ENCODE assay signal across 23 cellular contexts in genomic region chr9:114246558-114246957, GRCh38.
DNase-seq lines count a peak whose midpoint lies in the region; ATAC-seq and TF ChIP-seq lines count a peak whose summit lies in the region.
"Had no signal": no experiment of that assay in that cellular context is flagged by ENCODE, and none has a peak within 500 bp of the region (broad histone marks: within the 10 kb centered on the region; RNA-seq: fewer than 3 reads in every experiment).

No MANE protein-coding gene starts in this region.

- H3K4me3 Mint-ChIP-seq in WTC11: no peak overlapping the region
- H3K4me3 Mint-ChIP-seq: B cell; CD4-positive, CD25-positive, alpha-beta regulatory T cell; IgD-negative memory B cell had no signal

- TF ChIP-seq CTCF in AG09309 (IDR thresholded peaks at IDR 0.05; ENCODE audit: control insufficient read depth, insufficient read depth, low read depth, low read length, missing control alignments) (no peak), WTC11 (IDR thresholded peaks at IDR 0.05) (no peak)

- ATAC-seq in WTC11: no peak

- peaks cover 9% of the 10 kb centered on the region for H3K4me1 Mint-ChIP-seq in WTC11
- H3K4me1 Mint-ChIP-seq: B cell; CD4-positive, CD25-positive, alpha-beta regulatory T cell; IgD-negative memory B cell had no signal

- no peak overlapping the region for H3K4me3 ChIP-seq in AG09309 (ENCODE audit: control insufficient read depth, low read depth, low read length)
- H3K4me3 ChIP-seq: MG63, SK-N-MC had no signal

- H3K27ac Mint-ChIP-seq in WTC11: peak overlapping the region; percentile 79; the same call in 1 of the 2 replicates
- H3K27ac Mint-ChIP-seq: B cell; CD4-positive, CD25-positive, alpha-beta regulatory T cell; IgD-negative memory B cell had no signal

- H3K36me3 Mint-ChIP-seq in WTC11: peaks cover 9% of the 10 kb centered on the region
- H3K36me3 Mint-ChIP-seq: CD4-positive, CD25-positive, alpha-beta regulatory T cell; IgD-negative memory B cell had no signal

- POLR2A ChIA-PET in WTC11 (lab: Charles Lee): no interaction called here

- peak; percentile 24 for DNase-seq in AG09309 (ENCODE audit: low read depth)
- peak; percentile 10 for DNase-seq in EL
- DNase-seq in WTC11 (ENCODE audit: low spot score): no peak
- peak; percentile 94 for DNase-seq in fibroblast of peridontal ligament (ENCODE audit: extremely low read depth)
- DNase-seq in HPDE6-E6E7 (ENCODE audit: extremely low spot score): no peak
- DNase-seq in NCI-H82 (lab: John Stamatoyannopoulos, UW): no peak
- DNase-seq in activated gamma-delta T cell treated with Interleukin-2 at 50 U/mL for 16 hours: no peak
- DNase-seq in globus pallidus (ENCODE audit: low spot score): no peak
- DNase-seq: Caco-2; CD4-positive, CD25-positive, alpha-beta regulatory T cell; GF-D8; Karpas-422; MG63; NCI-H1092; NCI-H1436 treated with DMSO at 0.1 percent for 48 hours; NCI-H2029 treated with DMSO at 0.1 percent for 48 hours; NCI-H2171 treated with DMSO at 0.1 percent for 48 hours; NCI-H446 treated with DMSO at 0.1 percent for 48 hours; NCI-H69; Right ventricle myocardium superior had no signal

- no peaks in the 10 kb centered on the region for H3K27me3 Mint-ChIP-seq in WTC11 (ENCODE audit: low read depth)
- H3K27me3 Mint-ChIP-seq: B cell; CD4-positive, CD25-positive, alpha-beta regulatory T cell; IgD-negative memory B cell had no signal

- CTCF ChIA-PET in WTC11 (lab: Charles Lee): interaction anchor here (1.1 kb wide), 1 partner anchor 140 kb away, joined by 3 read pairs; no protein-coding TSS in a partner anchor

- H3K9me3 Mint-ChIP-seq in WTC11: no peaks in the 10 kb centered on the region
- H3K9me3 Mint-ChIP-seq: IgD-negative memory B cell had no signal

TF ChIP-seq in WTC11, 78 proteins besides CTCF, POLR2A, EP300 and RAD21:
- TF ChIP-seq SP1 (CRISPR knock-in tag; conservative IDR thresholded peaks at IDR 0.05): no peak
- no peak for TF ChIP-seq ZMAT4 (CRISPR knock-in tag; IDR thresholded peaks at IDR 0.05)
- no peak for TF ChIP-seq ZSCAN18 (CRISPR knock-in tag; IDR thresholded peaks at IDR 0.05)
- TF ChIP-seq ETV6 (CRISPR knock-in tag; IDR thresholded peaks at IDR 0.05): no peak
- TF ChIP-seq HMGA2 (CRISPR knock-in tag; IDR thresholded peaks at IDR 0.05): no peak
- no peak for TF ChIP-seq AR (CRISPR knock-in tag; IDR thresholded peaks at IDR 0.05)
- no peak for TF ChIP-seq JAZF1 (CRISPR knock-in tag; IDR thresholded peaks at IDR 0.05)
- no peak for TF ChIP-seq NR2C2 (CRISPR knock-in tag; IDR thresholded peaks at IDR 0.05)
- TF ChIP-seq ZBTB43 (CRISPR knock-in tag; IDR thresholded peaks at IDR 0.05): no peak
- no peak for TF ChIP-seq ZNF512 (CRISPR knock-in tag; IDR thresholded peaks at IDR 0.05; ENCODE audit: borderline replicate concordance)
- no peak for TF ChIP-seq ZNF423 (CRISPR knock-in tag; IDR thresholded peaks at IDR 0.05)
- TF ChIP-seq ELF4 (CRISPR knock-in tag; IDR thresholded peaks at IDR 0.05; ENCODE audit: low read depth): no peak
- no peak for TF ChIP-seq RELA (CRISPR knock-in tag; IDR thresholded peaks at IDR 0.05; ENCODE audit: borderline replicate concordance)
- TF ChIP-seq TP53 (CRISPR knock-in tag; IDR thresholded peaks at IDR 0.05): no peak
- no peak for TF ChIP-seq MLX (CRISPR knock-in tag; IDR thresholded peaks at IDR 0.05)

Comparison
In these comparisons a context has a peak if more than half of its experiments do, and no peak if none do; other contexts are left out.
1. DNase-seq: peak in AG09309 (single experiment), EL (single experiment) and fibroblast of peridontal ligament (single experiment); none in WTC11 (single experiment), HPDE6-E6E7 (single experiment), NCI-H82 (single experiment), activated gamma-delta T cell treated with Interleukin-2 at 50 U/mL for 16 hours (single experiment) and globus pallidus (single experiment).